ENCODE assay signal across 14 cellular contexts in genomic region chr2:150063432-150063889, GRCh38.
DNase-seq lines count a peak whose midpoint lies in the region; ATAC-seq, FAIRE-seq and TF ChIP-seq lines count a peak whose summit lies in the region.
"Had no signal": no experiment of that assay in that cellular context is flagged by ENCODE, and none has a peak within 500 bp of the region (broad histone marks: within the 10 kb centered on the region; RNA-seq: fewer than 3 reads in every experiment).

No MANE protein-coding gene starts in this region.

- intact Hi-C loops in left colon (cut with DNase I, micrococcal nuclease) = no loop called here

- peaks cover 0 to 4% (median 0%) of the 10 kb centered on the region in 5 experiments for H3K9me3 Mint-ChIP-seq in brain

- ATAC-seq in left colon (no peak), HG02852 (IDR thresholded peaks at IDR 0.05; ENCODE audit: unreplicated experiment) (no peak)

- TF ChIP-seq CTCF in brain (conservative IDR thresholded peaks at IDR 0.05) = no peak

- peak overlapping the region in 4 of 5 experiments; percentile 17 to 59 (median 36) for H3K4me3 Mint-ChIP-seq in brain
- H3K4me3 Mint-ChIP-seq: activated B cell treated with CpG ODN at 0.5 μM for 24 hours, type B pancreatic cell had no signal

- peak overlapping the region; percentile 58 to 93 (median 88) for H3K27ac Mint-ChIP-seq in brain
- H3K27ac Mint-ChIP-seq: activated B cell treated with CpG ODN at 0.5 μM for 24 hours, type B pancreatic cell had no signal

- H3K27me3 Mint-ChIP-seq in brain = peaks cover 4% of the 10 kb centered on the region
- H3K27me3 Mint-ChIP-seq: activated B cell treated with CpG ODN at 0.5 μM for 24 hours, type B pancreatic cell had no signal

- peak; percentile 80 for FAIRE-seq in HTR-8/SVneo (lab: Jason Lieb, UNC)

- DNase-seq in A172 (ENCODE audit: low spot score) = peak; percentile 62
- peak; percentile 47 for DNase-seq in HTR-8/SVneo (ENCODE audit: insufficient read length, low spot score)
- DNase-seq in foreskin melanocyte = peak; percentile 50
- no peak for DNase-seq in left colon
- DNase-seq in activated CD4-positive, alpha-beta T cell treated with anti-CD3 and anti-CD28 coated beads, Interleukin-2, amount 50 U/mL, for 4 hours = no peak
- no peak for DNase-seq in MV-4-11 (lab: John Stamatoyannopoulos, UW)
- DNase-seq: 8988T, activated B cell treated with CpG ODN at 0.5 μM for 24 hours, Calu3, NCI-H1105 treated with DMSO at 0.1 percent for 48 hours, NCI-H524 treated with DMSO at 0.1 percent for 48 hours had no signal

- H3K36me3 Mint-ChIP-seq in brain = no peaks in the 10 kb centered on the region
- H3K36me3 Mint-ChIP-seq: type B pancreatic cell had no signal

- peaks cover 63% of the 10 kb centered on the region for H3K4me1 Mint-ChIP-seq in brain
- H3K4me1 Mint-ChIP-seq: activated B cell treated with CpG ODN at 0.5 μM for 24 hours had no signal

Comparison
In these comparisons a context has a peak if more than half of its experiments do, and no peak if none do; other contexts are left out.
1. DNase-seq: peak in A172 (single experiment), HTR-8/SVneo (single experiment) and foreskin melanocyte (single experiment); none in left colon (0 of 2), activated CD4-positive, alpha-beta T cell treated with anti-CD3 and anti-CD28 coated beads, Interleukin-2, amount 50 U/mL, for 4 hours (0 of 2) and MV-4-11 (single experiment).